In genomic region chr1:27382950-27383627, GRCh38 we compare ENCODE assay signal across 2 cellular contexts.
TF ChIP-seq lines count a peak whose summit lies in the region.

CD164L2 (minus strand) TSS chr1:27383333; CDS start chr1:27383239, 94 bp downstream.

TF ChIP-seq in HEK293T, 16 proteins besides CTCF, POLR2A, EP300 and RAD21 (continued from another document):
- TF ChIP-seq BHLHE40 (IDR thresholded peaks at IDR 0.05; ENCODE audit: borderline replicate concordance) (no peak), HDGF (IDR thresholded peaks at IDR 0.05; ENCODE audit: borderline replicate concordance) (no peak), PKNOX1 (IDR thresholded peaks at IDR 0.05) (no peak), CTBP1 (IDR thresholded peaks at IDR 0.05; ENCODE audit: borderline replicate concordance) (no peak), TARDBP (IDR thresholded peaks at IDR 0.05) (no peak), L3MBTL2 (conservative IDR thresholded peaks at IDR 0.05) (no peak), NFRKB (IDR thresholded peaks at IDR 0.05) (no peak), FOXA1 (IDR thresholded peaks at IDR 0.05) (no peak), LEF1 (IDR thresholded peaks at IDR 0.05; ENCODE audit: borderline replicate concordance) (no peak)

TF ChIP-seq in H1, 55 proteins besides CTCF, POLR2A, EP300 and RAD21:
- TF ChIP-seq RNF2 (IDR thresholded peaks at IDR 0.05; ENCODE audit: borderline replicate concordance, low read depth, low read length, missing control alignments, poor library complexity, severe bottlenecking) (no peak), CBX5 (IDR thresholded peaks at IDR 0.05; ENCODE audit: low read depth, low read length) (no peak), TAF7 (optimal IDR thresholded peaks at IDR 0.05; ENCODE audit: borderline replicate concordance, low read depth, low read length) (peak; percentile 25), PHF8 (conservative IDR thresholded peaks at IDR 0.05; ENCODE audit: low read depth, low read length) (0 out of 2 replicates have a peak, but pooled peaks have one; percentile 44), TAF1 (IDR thresholded peaks at IDR 0.05; ENCODE audit: low read depth, low read length) (peak; percentile 63), MAX (IDR thresholded peaks at IDR 0.05) (peak; percentile 13; the same call in 1 of the 2 replicates), TBP (IDR thresholded peaks at IDR 0.05; ENCODE audit: low read depth, low read length) (peak; percentile 51; the same call in 1 of the 2 replicates), POLR2AphosphoS5 (IDR thresholded peaks at IDR 0.05; ENCODE audit: low read depth, low read length) (peak; percentile 53; the same call in 1 of the 2 replicates)
TF ChIP-seq in H1: peak in this region for 6.
